Comparison of ENCODE assay signal across 8 cellular contexts in genomic region chr10:13001041-13001886, GRCh38. TPM values are rescaled to one million over a fixed set of nuclear protein-coding genes. Genes with fewer than 3 reads are reported as not detected.
DNase-seq lines count a peak whose midpoint lies in the region; ATAC-seq and TF ChIP-seq lines count a peak whose summit lies in the region.

CCDC3 (minus strand) TSS chr10:13001713; CDS start chr10:13001570, 143 bp downstream.

- TF ChIP-seq CTCF in MCF 10A (IDR thresholded peaks at IDR 0.05; ENCODE audit: unreplicated experiment) (no peak), lung (IDR thresholded peaks at IDR 0.05; ENCODE audit: control extremely low read depth, extremely low read depth) (no peak)

- POLR2A ChIA-PET in MCF 10A (lab: Yijun Ruan, JAX): no interaction called here

- H4K20me1 ChIP-seq in BLaER1 treated with 17β-estradiol and CSF1 and Interleukin-3, amounts not matched to agents 10 nM and 100 nM: peaks cover 0 to 6% (median 0%) of the 10 kb centered on the region in 11 experiments; a peak in 2 of 22 replicates

- ATAC-seq in lung (ENCODE audit: insufficient read depth, low FRiP score) (no peak), GM18519 (IDR thresholded peaks at IDR 0.05; ENCODE audit: low FRiP score, unreplicated experiment) (no peak)

- peaks cover 38 to 55% (median 46%) of the 10 kb centered on the region in 11 experiments for H3K27me3 ChIP-seq in BLaER1 treated with 17β-estradiol and CSF1 and Interleukin-3, amounts not matched to agents 10 nM and 100 nM
- peaks cover 6% of the 10 kb centered on the region for H3K27me3 ChIP-seq in lung (ENCODE audit: control insufficient read depth, insufficient read depth)

- H3K36me3 ChIP-seq in BLaER1 treated with 17β-estradiol and CSF1 and Interleukin-3, amounts not matched to agents 10 nM and 100 nM: no peaks in the 10 kb centered on the region
- no peaks in the 10 kb centered on the region for H3K36me3 ChIP-seq in lung (ENCODE audit: control insufficient read depth in 2 of 2, insufficient read depth in 2 of 2, low read length in 2 of 2)

- H3K4me2 ChIP-seq in BLaER1 treated with 17β-estradiol and CSF1 and Interleukin-3, amounts not matched to agents 10 nM and 100 nM: peak within 1 kb of the TSS; percentile 83 to 97 (median 94)

- intact Hi-C loops in MCF 10A (cut with micrococcal nuclease): no loop called here

- H3K9me3 ChIP-seq in BLaER1 treated with 17β-estradiol and CSF1 and Interleukin-3, amounts not matched to agents 10 nM and 100 nM (replicated peaks in 1 of 11): no peaks in the 10 kb centered on the region; a peak in 3 of 22 replicates
- H3K9me3 ChIP-seq in lung (ENCODE audit: control insufficient read depth in 2 of 2, insufficient read depth in 1 of 2, low read length in 1 of 2): peaks cover 0 to 7% of the 10 kb centered on the region in 2 donors

- H3K27me3 Mint-ChIP-seq in MCF 10A (ENCODE audit: insufficient read depth, unreplicated experiment): no peaks in the 10 kb centered on the region

- DNase-seq in LHCN-M2 (ENCODE audit: low read depth) (peak; percentile 13), MCF 10A (ENCODE audit: unreplicated experiment) (no peak), lung (ENCODE audit: low spot score) (no peak), MV-4-11 (lab: John Stamatoyannopoulos, UW) (no peak), HuH-7 (ENCODE audit: low spot score) (no peak)

- WGBS in lung, 2 donors: 2 to 4% methylated on average over 80 to 93 of the region's 93 CpGs

- peaks cover 0 to 11% (median 6%) of the 10 kb centered on the region in 10 experiments; a peak in 10 of 20 replicates for H3K4me1 ChIP-seq in BLaER1 treated with 17β-estradiol and CSF1 and Interleukin-3, amounts not matched to agents 10 nM and 100 nM
- H3K4me1 ChIP-seq in lung (ENCODE audit: control insufficient read depth in 2 of 2, insufficient read depth in 2 of 2, low read length in 2 of 2): peaks cover 0 to 3% of the 10 kb centered on the region in 2 donors

- peak within 1 kb of the TSS; percentile 54 to 73 (median 62) for H3K4me3 ChIP-seq in BLaER1 treated with 17β-estradiol and CSF1 and Interleukin-3, amounts not matched to agents 10 nM and 100 nM
- peak within 1 kb of the TSS; percentile 18 for H3K4me3 ChIP-seq in lung

- H3K36me3 Mint-ChIP-seq in MCF 10A (ENCODE audit: insufficient read depth, unreplicated experiment): no peaks in the 10 kb centered on the region

- H3K4me3 Mint-ChIP-seq in MCF 10A (ENCODE audit: unreplicated experiment): peak within 1 kb of the TSS; percentile 55

- CTCF ChIA-PET in MCF 10A (lab: Yijun Ruan, JAX): no interaction called here

- peak within 1 kb of the TSS in 10 of 11 experiments; percentile 20 to 61 (median 56); a peak in 17 of 22 replicates for H3K9ac ChIP-seq in BLaER1 treated with 17β-estradiol and CSF1 and Interleukin-3, amounts not matched to agents 10 nM and 100 nM

- H3K4me1 Mint-ChIP-seq in MCF 10A (ENCODE audit: insufficient read depth, unreplicated experiment): peaks cover 6% of the 10 kb centered on the region

- BruUV-seq in MCF 10A (replicated peaks; lab: Mats Ljungman, UMichigan): no TSS peak

- H3K27ac ChIP-seq in BLaER1 treated with 17β-estradiol and CSF1 and Interleukin-3, amounts not matched to agents 10 nM and 100 nM: no peak within 1 kb of the TSS
- H3K27ac ChIP-seq in lung (ENCODE audit: low read depth in 1 of 2, low read length in 1 of 2): no peak within 1 kb of the TSS
- peak within 1 kb of the TSS; percentile 52 for H3K27ac ChIP-seq in temporal lobe (ENCODE audit: low read depth, low read length)

- no peak within 1 kb of the TSS for H3K27ac Mint-ChIP-seq in MCF 10A (ENCODE audit: low read depth, unreplicated experiment)

- no peaks in the 10 kb centered on the region for H3K9me3 Mint-ChIP-seq in MCF 10A (ENCODE audit: unreplicated experiment)

RNA-seq across cellular contexts. Expression of gene CCDC3, which starts in this region (rescaled TPM):
- total RNA-seq in LHCN-M2 (2014; rRNA removed): 3.2 and 4.0 TPM in 2 replicates
- 6.2 TPM for polyA plus RNA-seq in LHCN-M2 (2012)
- total RNA-seq in MCF 10A (2022): 0.10 TPM in 1 of 2 replicates, not detected in the other
- 10 to 100 TPM; 10.2 to 11.7 TPM for total RNA-seq in lung
- polyA plus RNA-seq in lung: 10 to 100 TPM in 1 of 2 donors, 1 to 10 TPM in 1; 4.1 to 21.5 TPM
- total RNA-seq in temporal lobe: 17.2 TPM
